In genomic region chrX:110012818-110013484, GRCh38 we compare ENCODE assay signal across 17 cellular contexts. TPM values are rescaled to one million over a fixed set of nuclear protein-coding genes. Genes with fewer than 3 reads are reported as not detected.
DNase-seq lines count a peak whose midpoint lies in the region; ATAC-seq and TF ChIP-seq lines count a peak whose summit lies in the region.
"Had no signal": no experiment of that assay in that cellular context is flagged by ENCODE, and none has a peak within 500 bp of the region (broad histone marks: within the 10 kb centered on the region; RNA-seq: fewer than 3 reads in every experiment).

No MANE protein-coding gene starts in this region.

- ATAC-seq in left lung (peak; percentile 75), HG03457 (IDR thresholded peaks at IDR 0.05; ENCODE audit: unreplicated experiment) (no peak)
- ATAC-seq: activated T-helper 17 cell treated with anti-CD3 and anti-CD28 coated beads, Interleukin-2, amount 50 U/mL, for 72 hours; HCT116 had no signal

- H3K4me3 ChIP-seq in left lung = no peak overlapping the region

- peaks cover 2 to 22% of the 10 kb centered on the region in 2 donors for H3K4me1 ChIP-seq in left lung

- DNase-seq in COLO668 (lab: John Stamatoyannopoulos, UW; ENCODE audit: unreplicated experiment) = peak; percentile 34
- DNase-seq in NCI-H1417 (lab: John Stamatoyannopoulos, UW) = peak; percentile 67 to 94 (median 78)
- DNase-seq in NCI-H510A treated with DMSO at 0.1 percent for 48 hours (lab: John Stamatoyannopoulos, UW) = peak; percentile 77
- no peak for DNase-seq in left lung
- no peak for DNase-seq in activated T-cell treated with anti-CD3 and anti-CD28 coated beads, Interleukin-2, amount 50 U/mL, for 24 hours
- no peak for DNase-seq in GF-D8 (lab: John Stamatoyannopoulos, UW)
- DNase-seq in UCSD-AML1 (lab: John Stamatoyannopoulos, UW; ENCODE audit: unreplicated experiment) = no peak
- DNase-seq: activated CD4-positive, alpha-beta T cell treated with anti-CD3 and anti-CD28 coated beads for 48 hours; Karpas-422; midbrain; NCI-H524 treated with DMSO at 0.1 percent for 48 hours; RPMI8226; T-helper 2 cell had no signal

- H3K36me3 ChIP-seq in left lung = no peaks in the 10 kb centered on the region

- H3K27me3 Mint-ChIP-seq in activated T-cell treated with anti-CD3 and anti-CD28 coated beads, Interleukin-2, amount 50 U/mL, for 24 hours = peaks cover 13% of the 10 kb centered on the region
- H3K27me3 Mint-ChIP-seq: activated T-helper 17 cell treated with anti-CD3 and anti-CD28 coated beads, Interleukin-2, amount 50 U/mL, for 72 hours had no signal

- H3K9me3 Mint-ChIP-seq in activated T-cell treated with anti-CD3 and anti-CD28 coated beads, Interleukin-2, amount 50 U/mL, for 24 hours = no peaks in the 10 kb centered on the region
- H3K9me3 Mint-ChIP-seq: activated T-helper 17 cell treated with anti-CD3 and anti-CD28 coated beads, Interleukin-2, amount 50 U/mL, for 72 hours had no signal

- H3K4me1 Mint-ChIP-seq in activated T-cell treated with anti-CD3 and anti-CD28 coated beads, Interleukin-2, amount 50 U/mL, for 24 hours (ENCODE audit: low read depth) = peaks cover 1% of the 10 kb centered on the region

- peaks cover 15% of the 10 kb centered on the region for H3K36me3 Mint-ChIP-seq in activated T-cell treated with anti-CD3 and anti-CD28 coated beads, Interleukin-2, amount 50 U/mL, for 24 hours (ENCODE audit: low read depth)

- TF ChIP-seq CTCF in left lung (IDR thresholded peaks at IDR 0.05) = no peak

- no peaks in the 10 kb centered on the region for H3K9me3 ChIP-seq in left lung

- no peaks in the 10 kb centered on the region for H3K27me3 ChIP-seq in left lung

- intact Hi-C loops in left lung (cut with DNase I) = no loop called here

- no peak overlapping the region for H3K4me3 Mint-ChIP-seq in activated T-cell treated with anti-CD3 and anti-CD28 coated beads, Interleukin-2, amount 50 U/mL, for 24 hours
- H3K4me3 Mint-ChIP-seq: activated T-helper 17 cell treated with anti-CD3 and anti-CD28 coated beads, Interleukin-2, amount 50 U/mL, for 72 hours had no signal

- no peak overlapping the region for H3K27ac Mint-ChIP-seq in activated T-cell treated with anti-CD3 and anti-CD28 coated beads, Interleukin-2, amount 50 U/mL, for 24 hours
- H3K27ac Mint-ChIP-seq: activated T-helper 17 cell treated with anti-CD3 and anti-CD28 coated beads, Interleukin-2, amount 50 U/mL, for 72 hours had no signal

- no peak overlapping the region for H3K27ac ChIP-seq in left lung
- H3K27ac ChIP-seq: parathyroid adenoma had no signal

RNA-seq across cellular contexts. Expression of gene TMEM164, which starts 10.0 kb away (rescaled TPM):
- 100 to 1,000 TPM in 1 of 2 donors, 10 to 100 TPM in 1; 60.0 to 111 TPM for total RNA-seq in left lung

Comparison
In these comparisons a context has a peak if more than half of its experiments do, and no peak if none do; other contexts are left out.
1. DNase-seq: peak in COLO668 (single experiment), NCI-H1417 (3 of 3) and NCI-H510A treated with DMSO at 0.1 percent for 48 hours (single experiment); none in left lung (0 of 2), activated T-cell treated with anti-CD3 and anti-CD28 coated beads, Interleukin-2, amount 50 U/mL, for 24 hours (single experiment), GF-D8 (single experiment) and UCSD-AML1 (single experiment).